26 cellular contexts compared by ENCODE assay signal in the genomic region with DNA sequence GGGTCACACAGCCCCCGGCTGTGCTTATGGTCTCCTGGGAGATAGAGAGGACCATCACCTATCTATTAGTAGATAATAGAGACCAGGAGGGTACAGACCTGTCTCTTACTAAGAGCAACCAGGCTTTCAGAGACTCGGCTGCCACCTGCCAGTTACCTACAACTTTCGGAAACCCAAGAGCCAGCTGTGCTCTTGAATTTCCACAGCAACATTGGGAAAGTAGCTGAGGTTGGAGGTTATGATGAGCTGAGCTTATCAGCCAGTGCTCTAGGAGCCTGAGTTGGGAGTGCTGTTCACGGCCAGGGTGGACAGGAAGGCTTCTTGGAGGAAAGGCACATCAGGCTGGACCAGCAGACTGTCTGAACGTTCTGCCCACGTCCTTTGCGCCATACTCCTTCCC.
DNase-seq lines count a peak whose midpoint lies in the region; ATAC-seq and TF ChIP-seq lines count a peak whose summit lies in the region.
"Had no signal": no experiment of that assay in that cellular context is flagged by ENCODE, and none has a peak within 500 bp of the region (broad histone marks: within the 10 kb centered on the region; RNA-seq: fewer than 3 reads in every experiment).

No MANE protein-coding gene starts in this region.

- peaks cover 94 to 97% (median 96%) of the 10 kb centered on the region in 3 donors for H3K4me1 Mint-ChIP-seq in CD8-positive, alpha-beta memory T cell
- peaks cover 34% of the 10 kb centered on the region for H3K4me1 Mint-ChIP-seq in memory B cell
- H3K4me1 Mint-ChIP-seq in stimulated activated effector memory CD8-positive, alpha-beta T cell treated with anti-CD3 and anti-CD28 coated beads, Interleukin-12 subunit alpha, Interleukin-12 subunit beta, amount 100 ng/mL, for 72 hours: peaks cover 97% of the 10 kb centered on the region
- H3K4me1 Mint-ChIP-seq: neural crest cell had no signal

- H3K36me3 Mint-ChIP-seq in CD8-positive, alpha-beta memory T cell: peaks cover 6 to 30% (median 18%) of the 10 kb centered on the region in 3 donors
- H3K36me3 Mint-ChIP-seq in memory B cell: peaks cover 17% of the 10 kb centered on the region
- peaks cover 83% of the 10 kb centered on the region for H3K36me3 Mint-ChIP-seq in stimulated activated effector memory CD8-positive, alpha-beta T cell treated with anti-CD3 and anti-CD28 coated beads, Interleukin-12 subunit alpha, Interleukin-12 subunit beta, amount 100 ng/mL, for 72 hours

- POLR2A ChIA-PET in CD8-positive, alpha-beta memory T cell (lab: Charles Lee): no interaction called here

- H3K4me3 Mint-ChIP-seq in CD8-positive, alpha-beta memory T cell: peak overlapping the region in 2 of 7 donors; percentile 6 to 68
- no peak overlapping the region for H3K4me3 Mint-ChIP-seq in memory B cell
- no peak overlapping the region for H3K4me3 Mint-ChIP-seq in stimulated activated effector memory CD8-positive, alpha-beta T cell treated with anti-CD3 and anti-CD28 coated beads, Interleukin-12 subunit alpha, Interleukin-12 subunit beta, amount 100 ng/mL, for 72 hours
- H3K4me3 Mint-ChIP-seq: activated T-helper 17 cell treated with anti-CD3 and anti-CD28 coated beads, Interleukin-2, amount 50 U/mL, for 72 hours; CD14-positive monocyte; neural crest cell had no signal

- peak overlapping the region in 5 of 8 donors; percentile 51 to 91 (median 84) for H3K27ac Mint-ChIP-seq in CD8-positive, alpha-beta memory T cell
- H3K27ac Mint-ChIP-seq in memory B cell: peak overlapping the region; percentile 22
- H3K27ac Mint-ChIP-seq in stimulated activated effector memory CD8-positive, alpha-beta T cell treated with anti-CD3 and anti-CD28 coated beads, Interleukin-12 subunit alpha, Interleukin-12 subunit beta, amount 100 ng/mL, for 72 hours: peak overlapping the region; percentile 64
- H3K27ac Mint-ChIP-seq: activated T-helper 17 cell treated with anti-CD3 and anti-CD28 coated beads, Interleukin-2, amount 50 U/mL, for 72 hours had no signal

- peaks cover 93% of the 10 kb centered on the region for H3K4me1 ChIP-seq in CD8-positive, alpha-beta memory T cell (ENCODE audit: insufficient read depth, low read length)
- peaks cover 66% of the 10 kb centered on the region for H3K4me1 ChIP-seq in OCI-LY3 (ENCODE audit: low read length)
- H3K4me1 ChIP-seq: gastrocnemius medialis, parathyroid adenoma had no signal

- DNase-seq in CD8-positive, alpha-beta memory T cell: no peak
- DNase-seq in memory B cell (ENCODE audit: low spot score in 2 of 2): no peak
- DNase-seq in stimulated activated effector memory CD8-positive, alpha-beta T cell treated with anti-CD3 and anti-CD28 coated beads, Interleukin-12 subunit alpha, Interleukin-12 subunit beta, amount 100 ng/mL, for 72 hours (ENCODE audit: low spot score in 2 of 2): no peak
- no peak for DNase-seq in SK-N-DZ (ENCODE audit: low spot score)
- no peak for DNase-seq in T-helper 9 cell
- no peak for DNase-seq in AG08395 (ENCODE audit: low spot score)
- DNase-seq: activated B cell treated with CpG ODN at 0.5 μM for 24 hours; activated CD8-positive, alpha-beta memory T cell treated with anti-CD3 and anti-CD28 coated beads, Interleukin-2, amount 50 U/mL, for 48 hours; activated naive CD4-positive, alpha-beta T cell treated with anti-CD3 and anti-CD28 coated beads, Interleukin-2, amount 50 U/mL, for 16 hours; anterior cingulate cortex; gastrocnemius medialis; lower lobe of right lung; NCI-H1694; NCI-H510A; OCI-M1; retina; small intestine; stimulated activated CD4-positive, alpha-beta T cell treated with anti-CD3 and anti-CD28 coated beads, Interleukin-2, amount 100 ng/mL, for 24 hours had no signal

- no peaks in the 10 kb centered on the region for H3K27me3 Mint-ChIP-seq in CD8-positive, alpha-beta memory T cell
- H3K27me3 Mint-ChIP-seq in memory B cell: no peaks in the 10 kb centered on the region
- H3K27me3 Mint-ChIP-seq: activated B cell treated with CpG ODN at 0.5 μM for 24 hours; activated T-helper 17 cell treated with anti-CD3 and anti-CD28 coated beads, Interleukin-2, amount 50 U/mL, for 72 hours had no signal

- H2AFZ ChIP-seq in OCI-LY3 (ENCODE audit: low read depth, low read length): no peak overlapping the region
- H2AFZ ChIP-seq: parathyroid adenoma had no signal

- H3K79me2 ChIP-seq in OCI-LY3 (ENCODE audit: low read length): no peaks in the 10 kb centered on the region

- TF ChIP-seq CTCF in OCI-LY3 (IDR thresholded peaks at IDR 0.05; ENCODE audit: low read depth, low read length): no peak

- ATAC-seq in memory B cell (ENCODE audit: low read depth): no peak
- no peak for ATAC-seq in stimulated activated effector memory CD8-positive, alpha-beta T cell treated with anti-CD3 and anti-CD28 coated beads, Interleukin-12 subunit alpha, Interleukin-12 subunit beta, amount 100 ng/mL, for 72 hours
- ATAC-seq: activated T-helper 17 cell treated with anti-CD3 and anti-CD28 coated beads, Interleukin-2, amount 50 U/mL, for 72 hours; gastrocnemius medialis; HCT116; lower lobe of right lung had no signal

- H3K4me3 ChIP-seq in CD8-positive, alpha-beta memory T cell (ENCODE audit: low read length): no peak overlapping the region
- no peak overlapping the region for H3K4me3 ChIP-seq in OCI-LY3 (ENCODE audit: low read length)
- H3K4me3 ChIP-seq: gastrocnemius medialis, lower lobe of right lung, SK-N-MC, tibial nerve had no signal

- H3K27ac ChIP-seq in CD8-positive, alpha-beta memory T cell (ENCODE audit: low read depth, low read length): no peak overlapping the region
- peak overlapping the region; percentile 78; the same call in 1 of the 2 replicates for H3K27ac ChIP-seq in OCI-LY3 (ENCODE audit: low read length)
- H3K27ac ChIP-seq: gastrocnemius medialis, lower lobe of right lung, parathyroid adenoma, SK-N-MC, tibial nerve had no signal

- CTCF ChIA-PET in CD8-positive, alpha-beta memory T cell (lab: Charles Lee): no interaction called here

- no peaks in the 10 kb centered on the region for H4K20me1 ChIP-seq in OCI-LY3 (ENCODE audit: insufficient read depth, low read length)

- no peaks in the 10 kb centered on the region for H3K27me3 ChIP-seq in CD8-positive, alpha-beta memory T cell (ENCODE audit: insufficient read depth, low read length, poor library complexity, severe bottlenecking)
- H3K27me3 ChIP-seq in OCI-LY3 (ENCODE audit: low read depth, low read length): no peaks in the 10 kb centered on the region
- H3K27me3 ChIP-seq: gastrocnemius medialis, tibial nerve had no signal

- H3K9me3 Mint-ChIP-seq in CD8-positive, alpha-beta memory T cell: no peaks in the 10 kb centered on the region
- peaks cover 4% of the 10 kb centered on the region for H3K9me3 Mint-ChIP-seq in memory B cell
- H3K9me3 Mint-ChIP-seq in stimulated activated effector memory CD8-positive, alpha-beta T cell treated with anti-CD3 and anti-CD28 coated beads, Interleukin-12 subunit alpha, Interleukin-12 subunit beta, amount 100 ng/mL, for 72 hours: peaks cover 3% of the 10 kb centered on the region
- H3K9me3 Mint-ChIP-seq: activated T-helper 17 cell treated with anti-CD3 and anti-CD28 coated beads, Interleukin-2, amount 50 U/mL, for 72 hours; neural crest cell had no signal

- H3K9ac ChIP-seq in OCI-LY3 (ENCODE audit: low read length): no peak overlapping the region
- H3K9ac ChIP-seq: parathyroid adenoma had no signal

- H3K9me3 ChIP-seq in CD8-positive, alpha-beta memory T cell (ENCODE audit: low read length): no peaks in the 10 kb centered on the region
- no peaks in the 10 kb centered on the region for H3K9me3 ChIP-seq in OCI-LY3 (ENCODE audit: insufficient read depth, low read length)
- H3K9me3 ChIP-seq: gastrocnemius medialis, lower lobe of right lung, tibial nerve had no signal

- H3K36me3 ChIP-seq in CD8-positive, alpha-beta memory T cell (ENCODE audit: insufficient read depth, low read length): no peaks in the 10 kb centered on the region
- peaks cover 15% of the 10 kb centered on the region for H3K36me3 ChIP-seq in OCI-LY3 (replicated peaks; ENCODE audit: low read depth, low read length)
- H3K36me3 ChIP-seq: gastrocnemius medialis had no signal

- H3K4me2 ChIP-seq in OCI-LY3 (ENCODE audit: low read length): no peak overlapping the region

Comparison
In these comparisons a context has a peak if more than half of its experiments do, and no peak if none do; other contexts are left out.
1. H3K27ac Mint-ChIP-seq: peak in every context shown above with its lines; median percentile 84 in CD8-positive, alpha-beta memory T cell; 64 in stimulated activated effector memory CD8-positive, alpha-beta T cell treated with anti-CD3 and anti-CD28 coated beads, Interleukin-12 subunit alpha, Interleukin-12 subunit beta, amount 100 ng/mL, for 72 hours; 22 in memory B cell.